Comparison of ENCODE assay signal across 18 cellular contexts in the genomic region with DNA sequence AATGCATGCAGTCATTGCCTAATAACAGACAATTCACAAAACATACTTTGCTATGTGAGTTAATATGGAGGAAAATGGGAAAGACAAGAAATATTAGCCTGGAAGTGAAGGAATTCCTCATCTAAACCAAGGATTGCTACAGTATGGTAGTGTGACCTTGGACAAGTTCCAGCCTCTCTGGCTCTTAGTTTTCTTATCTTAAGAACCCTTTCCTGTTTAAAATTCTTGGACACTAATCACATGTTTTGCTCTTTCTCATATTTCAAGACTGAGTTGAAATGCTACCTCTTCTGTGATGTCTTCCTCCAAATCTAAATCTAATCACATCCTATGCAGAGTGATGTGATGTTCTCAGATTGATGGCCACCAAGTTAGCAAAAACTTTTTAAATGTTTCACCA.
"Had no signal": no experiment of that assay in that cellular context is flagged by ENCODE, and none has a peak within 500 bp of the region (broad histone marks: within the 10 kb centered on the region; RNA-seq: fewer than 3 reads in every experiment).

No MANE protein-coding gene starts in this region.

- H3K36me3 Mint-ChIP-seq: memory B cell had no signal

- H3K4me3 ChIP-seq: cardiac muscle cell, colonic mucosa, left lung, suprapubic skin, upper lobe of right lung had no signal

- H3K36me3 ChIP-seq: cardiac muscle cell, colonic mucosa, left lung, suprapubic skin, upper lobe of right lung had no signal

- H3K27ac Mint-ChIP-seq: activated naive CD4-positive, alpha-beta T cell treated with anti-CD3 and anti-CD28 coated beads, Interleukin-2, amount 50 U/mL, for 72 hours; activated T-cell treated with anti-CD3 and anti-CD28 coated beads, Interleukin-2, amount 50 U/mL, for 24 hours; memory B cell; nephron progenitor cell had no signal

- H3K27ac ChIP-seq: cardiac muscle cell, colonic mucosa, left lung, suprapubic skin, upper lobe of right lung had no signal

- DNase-seq: activated effector memory CD4-positive, alpha-beta T cell treated with anti-CD3 and anti-CD28 coated beads, Interleukin-2, amount 50 U/mL, for 16 hours; activated T-cell treated with anti-CD3 and anti-CD28 coated beads, Interleukin-2, amount 50 U/mL, for 24 hours; anterior cingulate cortex; colonic mucosa; effector CD4-positive, alpha-beta T cell; islet precursor cell; left lung; nephron progenitor cell; stimulated activated CD4-positive, alpha-beta T cell treated with anti-CD3 and anti-CD28 coated beads, Interleukin-4, amount 100 ng/mL, for 1 hour; stimulated activated CD8-positive, alpha-beta memory T cell treated with anti-CD3 and anti-CD28 coated beads, Interleukin-4, amount 100 ng/mL, for 48 hours; stimulated activated naive CD8-positive, alpha-beta T cell treated with anti-CD3 and anti-CD28 coated beads, Interleukin-15, Interleukin-2, amounts not matched to agents 100 U/mL and 50 U/mL, for 24 hours; T-helper 2 cell; upper lobe of right lung had no signal

- H3K9me3 ChIP-seq: colonic mucosa, suprapubic skin, upper lobe of right lung had no signal

- H3K4me1 ChIP-seq: colonic mucosa, left lung, suprapubic skin, upper lobe of right lung had no signal

- H3K27me3 ChIP-seq: cardiac muscle cell, colonic mucosa, left lung, suprapubic skin, upper lobe of right lung had no signal

- H3K9me3 Mint-ChIP-seq: memory B cell had no signal

- H3K4me1 Mint-ChIP-seq: nephron progenitor cell had no signal

- ATAC-seq: activated CD4-positive, CD25-positive, alpha-beta regulatory T cell treated with anti-CD3 and anti-CD28 coated beads, Interleukin-2, amount 50 U/mL, for 24 hours; activated naive CD4-positive, alpha-beta T cell treated with anti-CD3 and anti-CD28 coated beads, Interleukin-2, amount 50 U/mL, for 72 hours; left lung; stimulated activated naive CD8-positive, alpha-beta T cell treated with anti-CD3 and anti-CD28 coated beads, Interleukin-15, Interleukin-2, amounts not matched to agents 100 U/mL and 50 U/mL, for 24 hours; upper lobe of right lung had no signal

- H3K4me3 Mint-ChIP-seq: activated T-cell treated with anti-CD3 and anti-CD28 coated beads, Interleukin-2, amount 50 U/mL, for 24 hours; memory B cell; nephron progenitor cell had no signal
